1 cellular context compared by ENCODE assay signal in the genomic region with DNA sequence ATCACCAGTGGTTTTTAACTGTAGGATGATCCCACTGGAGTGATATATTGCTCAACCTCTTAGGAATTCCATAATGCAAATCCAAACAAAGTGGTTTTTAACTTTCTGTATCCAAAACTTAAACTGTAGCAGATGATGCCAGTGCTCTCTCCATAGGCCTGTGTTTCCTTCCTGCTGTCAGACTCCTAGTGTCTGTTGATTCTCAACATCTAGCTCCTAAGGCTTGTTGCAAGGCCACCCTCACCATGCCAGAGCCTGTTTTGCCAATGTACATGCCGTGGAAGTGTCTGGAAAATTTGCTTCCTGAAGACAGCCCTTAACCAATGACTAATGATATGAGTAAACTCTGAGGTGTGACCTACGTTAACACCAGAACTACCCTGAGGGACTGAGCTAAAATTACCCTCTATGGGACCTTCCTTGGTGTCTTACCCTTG.
TF ChIP-seq lines count a peak whose summit lies in the region.

No MANE protein-coding gene starts in this region.

TF ChIP-seq in SK-N-SH, 30 proteins besides CTCF, POLR2A, EP300 and RAD21 (continued from another document):
- TF ChIP-seq ZBTB33 (IDR thresholded peaks at IDR 0.05; ENCODE audit: borderline replicate concordance, low read depth): no peak
- TF ChIP-seq TCF12 (IDR thresholded peaks at IDR 0.05): peak; percentile 94
- TF ChIP-seq FOSL2 (IDR thresholded peaks at IDR 0.05; ENCODE audit: borderline replicate concordance, low read depth): no peak
- TF ChIP-seq MXI1 (IDR thresholded peaks at IDR 0.05; ENCODE audit: low read depth, low read length): peak; percentile 28; the same call in 1 of the 2 replicates
- TF ChIP-seq RXRA (IDR thresholded peaks at IDR 0.05; ENCODE audit: borderline replicate concordance, low read depth): no peak
- TF ChIP-seq FOXM1 (IDR thresholded peaks at IDR 0.05; ENCODE audit: low read depth): no peak
- no peak for TF ChIP-seq RFX5 (IDR thresholded peaks at IDR 0.05; ENCODE audit: low read length)
- TF ChIP-seq USF1 (IDR thresholded peaks at IDR 0.05; ENCODE audit: borderline replicate concordance, low read depth): no peak
- peak; percentile 59; the same call in 1 of the 2 replicates for TF ChIP-seq POLR2AphosphoS5 (IDR thresholded peaks at IDR 0.05; ENCODE audit: low read depth, low read length)
- TF ChIP-seq USF2 (IDR thresholded peaks at IDR 0.05; ENCODE audit: borderline replicate concordance, low read depth, low read length): no peak
- no peak for TF ChIP-seq IRF3 (IDR thresholded peaks at IDR 0.05; ENCODE audit: low read depth, low read length)
- TF ChIP-seq NRF1 (IDR thresholded peaks at IDR 0.05; ENCODE audit: low read depth, low read length): no peak
- TF ChIP-seq, protein P1, sequence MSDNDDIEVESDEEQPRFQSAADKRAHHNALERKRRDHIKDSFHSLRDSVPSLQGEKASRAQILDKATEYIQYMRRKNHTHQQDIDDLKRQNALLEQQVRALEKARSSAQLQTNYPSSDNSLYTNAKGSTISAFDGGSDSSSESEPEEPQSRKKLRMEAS (IDR thresholded peaks at IDR 0.05; ENCODE audit: low read depth): 0 out of 2 replicates have a peak, but pooled peaks have one; percentile 37
- no peak for TF ChIP-seq YY1 (IDR thresholded peaks at IDR 0.05; ENCODE audit: low read depth)
- no peak for TF ChIP-seq EZH2phosphoT487 (IDR thresholded peaks at IDR 0.05; ENCODE audit: borderline replicate concordance, low read depth)
- peak; percentile 36 for TF ChIP-seq JUND (IDR thresholded peaks at IDR 0.05)
- no peak for TF ChIP-seq GABPA (IDR thresholded peaks at IDR 0.05; ENCODE audit: low read depth)
- TF ChIP-seq GATA2 (CRISPR knock-in tag; IDR thresholded peaks at IDR 0.05): no peak
- TF ChIP-seq MEF2A (IDR thresholded peaks at IDR 0.05; ENCODE audit: borderline replicate concordance, low read depth): no peak
- 0 out of 2 replicates have a peak, but pooled peaks have one; percentile 42 for TF ChIP-seq SIN3A (IDR thresholded peaks at IDR 0.05; ENCODE audit: borderline replicate concordance, low read depth, low read length)
